In the genomic region with DNA sequence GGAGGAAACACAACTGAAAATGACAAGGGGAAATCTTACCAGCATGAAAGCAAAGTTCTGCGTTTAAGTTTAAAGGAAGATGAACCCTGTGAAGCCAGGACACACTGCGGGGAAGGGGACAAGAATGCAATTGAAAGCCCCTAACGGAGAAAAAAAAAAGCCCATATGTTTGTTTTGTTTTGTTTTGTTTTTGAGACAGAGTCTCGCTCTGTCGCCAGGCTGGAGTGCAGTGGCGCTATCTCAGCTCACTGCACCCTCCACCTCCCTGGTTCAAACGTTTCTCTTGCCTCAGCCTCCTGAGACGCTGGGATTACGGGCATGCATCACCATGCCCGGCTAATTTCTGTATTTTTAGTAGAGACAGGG, we compare ENCODE assay signal across 14 cellular contexts. TPM values are rescaled to one million over a fixed set of nuclear protein-coding genes. Genes with fewer than 3 reads are reported as not detected.
DNase-seq lines count a peak whose midpoint lies in the region; ATAC-seq and TF ChIP-seq lines count a peak whose summit lies in the region.
"Had no signal": no experiment of that assay in that cellular context is flagged by ENCODE, and none has a peak within 500 bp of the region (broad histone marks: within the 10 kb centered on the region; RNA-seq: fewer than 3 reads in every experiment).

No MANE protein-coding gene starts in this region.

- TF ChIP-seq POLR2A in sigmoid colon (IDR thresholded peaks at IDR 0.05): no peak

- no peaks in the 10 kb centered on the region for H3K27me3 Mint-ChIP-seq in activated CD4-positive, alpha-beta T cell treated with anti-CD3 and anti-CD28 coated beads for 36 hours

- ATAC-seq in activated CD4-positive, alpha-beta T cell treated with anti-CD3 and anti-CD28 coated beads for 36 hours: no peak
- ATAC-seq in HG02852 (IDR thresholded peaks at IDR 0.05; ENCODE audit: unreplicated experiment): no peak

- peaks cover 29% of the 10 kb centered on the region for H3K4me1 ChIP-seq in OCI-LY3 (ENCODE audit: low read length)
- peaks cover 0 to 26% (median 17%) of the 10 kb centered on the region in 4 donors for H3K4me1 ChIP-seq in sigmoid colon

- DNase-seq in activated CD4-positive, alpha-beta T cell treated with anti-CD3 and anti-CD28 coated beads for 36 hours: peak; percentile 47
- DNase-seq in activated CD4-positive, alpha-beta T cell treated with anti-CD3 and anti-CD28 coated beads, Interleukin-2, amount 50 U/mL, for 48 hours: no peak
- no peak for DNase-seq in sigmoid colon
- DNase-seq in NK-92 (lab: John Stamatoyannopoulos, UW; ENCODE audit: unreplicated experiment): no peak
- DNase-seq in dermis blood vessel endothelial cell: no peak
- DNase-seq: 8988T, NCI-H2081, occipital lobe had no signal

- POLR2A ChIA-PET in activated CD4-positive, alpha-beta T cell treated with anti-CD3 and anti-CD28 coated beads for 36 hours (lab: Charles Lee): interaction anchor here (0.6 to 5.6 kb wide), 2 partner anchors 10 to 199 kb away, joined by 3 to 64 read pairs; no protein-coding TSS in a partner anchor

- H3K4me2 ChIP-seq in OCI-LY3 (ENCODE audit: low read length): peak overlapping the region; percentile 70

- H3K27me3 ChIP-seq in OCI-LY3 (ENCODE audit: low read depth, low read length): no peaks in the 10 kb centered on the region
- H3K27me3 ChIP-seq in sigmoid colon: no peaks in the 10 kb centered on the region
- H3K27me3 ChIP-seq: dorsolateral prefrontal cortex had no signal

- CTCF ChIA-PET in activated CD4-positive, alpha-beta T cell treated with anti-CD3 and anti-CD28 coated beads for 36 hours (lab: Charles Lee): interaction anchor here (1.5 to 6.2 kb wide), 4 partner anchors 10 to 118 kb away, joined by 4 to 83 read pairs (median 7); no protein-coding TSS in a partner anchor

- WGBS in sigmoid colon, 2 donors: 56 to 78% methylated on average over 10 of the region's 10 CpGs

- H3K4me3 Mint-ChIP-seq in activated CD4-positive, alpha-beta T cell treated with anti-CD3 and anti-CD28 coated beads for 36 hours: peak overlapping the region; percentile 95

- TF ChIP-seq CTCF in OCI-LY3 (IDR thresholded peaks at IDR 0.05; ENCODE audit: low read depth, low read length): no peak
- TF ChIP-seq CTCF in sigmoid colon (IDR thresholded peaks at IDR 0.05): no peak

- H3K4me3 ChIP-seq in OCI-LY3 (ENCODE audit: low read length): peak overlapping the region; percentile 89
- no peak overlapping the region for H3K4me3 ChIP-seq in sigmoid colon

- no peak overlapping the region for H2AFZ ChIP-seq in OCI-LY3 (ENCODE audit: low read depth, low read length)

- peak overlapping the region; percentile 95; the same call in 1 of the 2 replicates for H3K9ac ChIP-seq in OCI-LY3 (ENCODE audit: low read length)

- H3K4me1 Mint-ChIP-seq in activated CD4-positive, alpha-beta T cell treated with anti-CD3 and anti-CD28 coated beads for 36 hours: peaks cover 59% of the 10 kb centered on the region

- peaks cover 41% of the 10 kb centered on the region for H3K36me3 Mint-ChIP-seq in activated CD4-positive, alpha-beta T cell treated with anti-CD3 and anti-CD28 coated beads for 36 hours (ENCODE audit: low read depth)

- peaks cover 77% of the 10 kb centered on the region for H3K79me2 ChIP-seq in OCI-LY3 (ENCODE audit: low read length)

- intact Hi-C loops in activated CD4-positive, alpha-beta T cell treated with anti-CD3 and anti-CD28 coated beads for 36 hours (cut with DNase I, micrococcal nuclease): loop anchor here (1.0 to 10.0 kb wide), 4 partner anchors 35 to 1850 kb away; no protein-coding TSS in a partner anchor
- intact Hi-C loops in sigmoid colon (cut with DNase I): loop anchor here (5.0 kb wide), 2 partner anchors 133 to 267 kb away; partner anchors contain the start of gene SH3PXD2B

- TF ChIP-seq EP300 in sigmoid colon (IDR thresholded peaks at IDR 0.05): no peak

- peaks cover 37% of the 10 kb centered on the region for H3K36me3 ChIP-seq in OCI-LY3 (replicated peaks; ENCODE audit: low read depth, low read length)
- no peaks in the 10 kb centered on the region for H3K36me3 ChIP-seq in sigmoid colon

- H3K27ac Mint-ChIP-seq in activated CD4-positive, alpha-beta T cell treated with anti-CD3 and anti-CD28 coated beads for 36 hours: peak overlapping the region; percentile 98

- peaks cover 5% of the 10 kb centered on the region; the same call in 1 of the 2 replicates for H3K9me3 ChIP-seq in OCI-LY3 (ENCODE audit: insufficient read depth, low read length)
- no peaks in the 10 kb centered on the region for H3K9me3 ChIP-seq in sigmoid colon

- peak overlapping the region; percentile 90 for H3K27ac ChIP-seq in OCI-LY3 (ENCODE audit: low read length)
- peak overlapping the region; percentile 29 for H3K27ac ChIP-seq in cingulate gyrus (ENCODE audit: low read depth, low read length)
- peak overlapping the region in 3 of 4 donors; percentile 92 to 93 (median 92) for H3K27ac ChIP-seq in sigmoid colon

- H4K20me1 ChIP-seq in OCI-LY3 (ENCODE audit: insufficient read depth, low read length): no peaks in the 10 kb centered on the region; the same call in 1 of the 2 replicates

- H3K9me3 Mint-ChIP-seq in activated CD4-positive, alpha-beta T cell treated with anti-CD3 and anti-CD28 coated beads for 36 hours (ENCODE audit: low read depth): no peaks in the 10 kb centered on the region

RNA-seq across cellular contexts. Expression of gene STK10, which starts 2.9 kb away (rescaled TPM):
- 100 to 1,000 TPM in 1 of 2 experiments, 10 to 100 TPM in 1; 83.1 to 144 TPM for total RNA-seq in activated CD4-positive, alpha-beta T cell treated with anti-CD3 and anti-CD28 coated beads for 36 hours
- 10 to 100 TPM in 3 of 4 donors, 1 to 10 TPM in 1; 8.9 to 16.1 (median 12.6) TPM for total RNA-seq in sigmoid colon
- 10 to 100 TPM in 1 of 3 donors, 1 to 10 TPM in 2; 4.2 to 28.6 (median 7.6) TPM for polyA plus RNA-seq in sigmoid colon
- total RNA-seq in dermis blood vessel endothelial cell: 56.0 and 61.8 TPM in 2 replicates

RNA-seq across cellular contexts. Expression of gene EFCAB9, which starts 8.9 kb away (rescaled TPM):
- not detected for total RNA-seq in activated CD4-positive, alpha-beta T cell treated with anti-CD3 and anti-CD28 coated beads for 36 hours
- total RNA-seq in sigmoid colon: not detected
- polyA plus RNA-seq in sigmoid colon: not detected
- not detected in 2 replicates for total RNA-seq in dermis blood vessel endothelial cell
- total RNA-seq: activated CD8-positive, alpha-beta memory T cell treated with anti-CD3 and anti-CD28 coated beads for 36 hours; dorsolateral prefrontal cortex; occipital lobe; Right ventricle myocardium superior had no signal

Comparison
In these comparisons a context has a peak if more than half of its experiments do, and no peak if none do; other contexts are left out.
1. H3K27ac ChIP-seq: peak in every context shown above with its lines; median percentile 92 in sigmoid colon; 90 in OCI-LY3; 29 in cingulate gyrus.